ENCODE assay signal across 8 cellular contexts in the genomic region with DNA sequence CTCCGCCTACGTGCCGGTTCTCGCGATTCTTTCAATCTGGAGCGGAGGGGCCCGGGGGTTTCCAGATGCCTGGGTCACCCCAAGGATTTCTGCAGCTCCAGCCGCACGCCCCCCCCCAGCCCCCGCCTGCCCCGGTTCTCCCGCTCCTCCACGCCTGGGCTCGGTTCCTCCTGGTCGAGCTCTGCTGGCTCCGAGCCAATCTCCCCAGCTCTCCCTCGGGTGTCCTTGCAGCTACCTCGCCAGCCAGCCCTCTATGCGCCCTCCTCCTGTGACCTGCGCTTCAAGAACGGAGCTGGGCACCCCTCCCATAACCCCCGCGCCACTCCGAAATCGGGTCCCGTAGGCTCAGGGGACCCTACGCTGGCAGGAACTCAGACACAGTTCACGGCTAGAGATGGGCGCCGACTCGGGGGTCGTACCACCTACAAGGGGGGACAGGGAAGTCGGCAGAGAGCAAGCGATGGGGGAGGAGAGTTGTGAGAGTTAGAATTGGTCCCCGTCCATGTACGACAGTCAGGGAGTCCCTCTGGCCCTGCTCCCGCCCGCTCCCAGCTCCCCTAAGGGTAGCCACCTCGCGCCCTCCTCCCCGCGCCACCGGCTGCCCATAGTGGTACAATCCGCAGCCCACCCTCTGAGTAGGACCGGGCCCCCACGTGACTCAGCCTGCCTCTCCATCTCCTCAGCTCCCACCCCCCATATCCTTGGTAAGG. TPM values are rescaled to one million over a fixed set of nuclear protein-coding genes. Genes with fewer than 3 reads are reported as not detected.
DNase-seq lines count a peak whose midpoint lies in the region; ATAC-seq, FAIRE-seq and TF ChIP-seq lines count a peak whose summit lies in the region.

No MANE protein-coding gene starts in this region.

- intact Hi-C loops in posterior vena cava (cut with DNase I) = loop anchor here in 1 of 2 donors (5.0 to 10.0 kb wide), 2 partner anchors 37 to 75 kb away; a partner anchor contains a TSS

- H3K27ac Mint-ChIP-seq in memory B cell = peak overlapping the region; percentile 14

- H3K9me3 ChIP-seq in A549 (no peaks in the 10 kb centered on the region), thoracic aorta (no peaks in the 10 kb centered on the region)

- H3K4me2 ChIP-seq in A549 = peak overlapping the region; percentile 98

- no peak for TF ChIP-seq RAD21 in A549 (conservative IDR thresholded peaks at IDR 0.05 in 1 of 2, IDR thresholded peaks at IDR 0.05 in 1 of 2)

- no peak for FAIRE-seq in A549 (lab: Jason Lieb, UNC)

- H3K27me3 Mint-ChIP-seq in memory B cell = peaks cover 31% of the 10 kb centered on the region

- H3K4me3 ChIP-seq in A549 (peak overlapping the region; percentile 52), coronary artery (peak overlapping the region; percentile 61), thoracic aorta (peak overlapping the region; percentile 63)

- TF ChIP-seq EP300 in A549 (IDR thresholded peaks at IDR 0.05) = no peak

- CTCF ChIA-PET in A549 (lab: Yijun Ruan, JAX) = interaction anchor here (0.8 to 17.0 kb wide), 9 partner anchors 18 to 196 kb away, joined by 3 to 342 read pairs (median 8); a partner anchor contains a TSS

- peaks cover 6% of the 10 kb centered on the region for H3K36me3 Mint-ChIP-seq in memory B cell

- no peak for TF ChIP-seq CTCF in A549 (IDR thresholded peaks at IDR 0.05)
- no peak for TF ChIP-seq CTCF in GM20000 (IDR thresholded peaks at IDR 0.05; ENCODE audit: extremely low read depth, missing control alignments)
- no peak for TF ChIP-seq CTCF in coronary artery (IDR thresholded peaks at IDR 0.05)
- TF ChIP-seq CTCF in thoracic aorta (IDR thresholded peaks at IDR 0.05) = no peak

- H3K36me3 ChIP-seq in thoracic aorta = no peaks in the 10 kb centered on the region

- TF ChIP-seq POLR2A in A549 (IDR thresholded peaks at IDR 0.05; ENCODE audit: low read length) = no peak

- peaks cover 42% of the 10 kb centered on the region for H3K4me1 ChIP-seq in A549
- peaks cover 32 to 66% of the 10 kb centered on the region in 2 donors for H3K4me1 ChIP-seq in thoracic aorta (ENCODE audit: control insufficient read depth in 1 of 2, low read depth in 2 of 2)

- DNase-seq in A549 (ENCODE audit: low read depth in 1 of 2, low spot score in 1 of 2) = peak; percentile 39 to 55
- DNase-seq in GM20000 (ENCODE audit: low spot score) = peak; percentile 81
- no peak for DNase-seq in coronary artery (ENCODE audit: low spot score)
- peak in 1 of 2 donors; percentile 46 for DNase-seq in memory B cell (ENCODE audit: low spot score in 2 of 2)
- no peak for DNase-seq in thoracic aorta (ENCODE audit: low spot score)
- DNase-seq in posterior vena cava (ENCODE audit: low spot score) = no peak

- H3K9me3 Mint-ChIP-seq in memory B cell = no peaks in the 10 kb centered on the region

- WGBS in A549 (ENCODE audit: missing lambda C conversion rate) = 39% methylated on average over 39 of the region's 46 CpGs

- peak overlapping the region; percentile 81 for H3K4me3 Mint-ChIP-seq in memory B cell

- ATAC-seq in A549 (no peak), SK-N-SH treated with all-trans-retinoic acid at 6 μM for 48 hours (peak; percentile 40), memory B cell (ENCODE audit: low read depth) (no peak), thoracic aorta (ENCODE audit: insufficient number of reproducible peaks, low FRiP score, low read depth) (no peak), GM19455 (IDR thresholded peaks at IDR 0.05; ENCODE audit: unreplicated experiment) (no peak)

- H3K4me1 Mint-ChIP-seq in memory B cell = peaks cover 26% of the 10 kb centered on the region

- H3K27me3 ChIP-seq in thoracic aorta (replicated peaks; ENCODE audit: insufficient read depth) = peaks cover 5% of the 10 kb centered on the region

- H3K27ac ChIP-seq in A549 (peak overlapping the region; percentile 65 to 85), coronary artery (peak overlapping the region in 1 of 2 donors; percentile 0), thoracic aorta (no peak overlapping the region)

- POLR2A ChIA-PET in A549 (lab: Yijun Ruan, JAX) = interaction anchor here (0.6 to 1.4 kb wide), 4 partner anchors 8 to 46 kb away, joined by 3 to 6 read pairs (median 3); a partner anchor contains a TSS

TF ChIP-seq in A549, 52 proteins besides CTCF, POLR2A, EP300 and RAD21 (continues in another document):
- TF ChIP-seq CHD2 (IDR thresholded peaks at IDR 0.05; ENCODE audit: low read length, partially characterized antibody) (peak; percentile 86), HOXA7 (CRISPR knock-in tag; IDR thresholded peaks at IDR 0.05) (no peak), BHLHE40 (IDR thresholded peaks at IDR 0.05; ENCODE audit: low read depth, low read length) (no peak)
- TF ChIP-seq, protein P1, sequence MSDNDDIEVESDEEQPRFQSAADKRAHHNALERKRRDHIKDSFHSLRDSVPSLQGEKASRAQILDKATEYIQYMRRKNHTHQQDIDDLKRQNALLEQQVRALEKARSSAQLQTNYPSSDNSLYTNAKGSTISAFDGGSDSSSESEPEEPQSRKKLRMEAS (IDR thresholded peaks at IDR 0.05) = no peak
- TF ChIP-seq, protein P2, sequence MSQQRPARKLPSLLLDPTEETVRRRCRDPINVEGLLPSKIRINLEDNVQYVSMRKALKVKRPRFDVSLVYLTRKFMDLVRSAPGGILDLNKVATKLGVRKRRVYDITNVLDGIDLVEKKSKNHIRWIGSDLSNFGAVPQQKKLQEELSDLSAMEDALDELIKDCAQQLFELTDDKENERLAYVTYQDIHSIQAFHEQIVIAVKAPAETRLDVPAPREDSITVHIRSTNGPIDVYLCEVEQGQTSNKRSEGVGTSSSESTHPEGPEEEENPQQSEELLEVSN (IDR thresholded peaks at IDR 0.05; ENCODE audit: borderline replicate concordance, low read depth) = no peak

TF ChIP-seq in SK-N-SH treated with all-trans-retinoic acid at 6 μM for 48 hours, 23 proteins besides CTCF, POLR2A, EP300 and RAD21 (continues in another document):
- TF ChIP-seq GLIS3 (CRISPR knock-in tag; IDR thresholded peaks at IDR 0.05) (no peak), ZNF8 (CRISPR knock-in tag; IDR thresholded peaks at IDR 0.05) (no peak)
- TF ChIP-seq, protein P3, sequence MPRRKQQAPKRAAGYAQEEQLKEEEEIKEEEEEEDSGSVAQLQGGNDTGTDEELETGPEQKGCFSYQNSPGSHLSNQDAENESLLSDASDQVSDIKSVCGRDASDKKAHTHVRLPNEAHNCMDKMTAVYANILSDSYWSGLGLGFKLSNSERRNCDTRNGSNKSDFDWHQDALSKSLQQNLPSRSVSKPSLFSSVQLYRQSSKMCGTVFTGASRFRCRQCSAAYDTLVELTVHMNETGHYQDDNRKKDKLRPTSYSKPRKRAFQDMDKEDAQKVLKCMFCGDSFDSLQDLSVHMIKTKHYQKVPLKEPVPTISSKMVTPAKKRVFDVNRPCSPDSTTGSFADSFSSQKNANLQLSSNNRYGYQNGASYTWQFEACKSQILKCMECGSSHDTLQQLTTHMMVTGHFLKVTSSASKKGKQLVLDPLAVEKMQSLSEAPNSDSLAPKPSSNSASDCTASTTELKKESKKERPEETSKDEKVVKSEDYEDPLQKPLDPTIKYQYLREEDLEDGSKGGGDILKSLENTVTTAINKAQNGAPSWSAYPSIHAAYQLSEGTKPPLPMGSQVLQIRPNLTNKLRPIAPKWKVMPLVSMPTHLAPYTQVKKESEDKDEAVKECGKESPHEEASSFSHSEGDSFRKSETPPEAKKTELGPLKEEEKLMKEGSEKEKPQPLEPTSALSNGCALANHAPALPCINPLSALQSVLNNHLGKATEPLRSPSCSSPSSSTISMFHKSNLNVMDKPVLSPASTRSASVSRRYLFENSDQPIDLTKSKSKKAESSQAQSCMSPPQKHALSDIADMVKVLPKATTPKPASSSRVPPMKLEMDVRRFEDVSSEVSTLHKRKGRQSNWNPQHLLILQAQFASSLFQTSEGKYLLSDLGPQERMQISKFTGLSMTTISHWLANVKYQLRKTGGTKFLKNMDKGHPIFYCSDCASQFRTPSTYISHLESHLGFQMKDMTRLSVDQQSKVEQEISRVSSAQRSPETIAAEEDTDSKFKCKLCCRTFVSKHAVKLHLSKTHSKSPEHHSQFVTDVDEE (CRISPR knock-in tag; IDR thresholded peaks at IDR 0.05) = no peak

RNA-seq across cellular contexts. Expression of a gene that starts 1.0 kb away (rescaled TPM):
- 1.4 and 1.9 TPM in 2 replicates for polyA plus RNA-seq in A549 (2011; rRNA removed)
- 0.71 and 0.74 TPM in 2 replicates for polyA plus RNA-seq in A549 (2012; cell fraction: cytosol; rRNA removed)
- polyA plus RNA-seq in A549 (2012; cell fraction: nucleus; rRNA removed) = 3.3 and 4.8 TPM in 2 replicates
- 1.1 to 1.8 TPM (median 1.5 TPM) in 3 replicates for polyA plus RNA-seq in A549 (2017; fragmentation: RNase III; extraction: RNeasy Plus Mini Kit Qiagen cat#74134 plus additional on column Dnase treatment)
- polyA minus RNA-seq in A549 (2011; rRNA and poly(A)+ RNA removed) = 1.0 and 1.3 TPM in 2 replicates
- total RNA-seq in thoracic aorta = under 1 TPM in 1 of 2 donors, not detected in 1; 0.68 TPM
- 1 to 10 TPM; 2.7 to 3.8 TPM for total RNA-seq in posterior vena cava

RNA-seq across cellular contexts. Expression of a gene that starts 4.6 kb away (rescaled TPM):
- polyA plus RNA-seq in A549 (2011; rRNA removed) = 6.5 and 6.9 TPM in 2 replicates
- polyA plus RNA-seq in A549 (2012; cell fraction: cytosol; rRNA removed) = 10.5 and 10.6 TPM in 2 replicates
- polyA plus RNA-seq in A549 (2012; cell fraction: nucleus; rRNA removed) = 3.0 and 4.2 TPM in 2 replicates
- 6.2 to 8.4 TPM (median 8.0 TPM) in 3 replicates for polyA plus RNA-seq in A549 (2017; fragmentation: RNase III; extraction: RNeasy Plus Mini Kit Qiagen cat#74134 plus additional on column Dnase treatment)
- polyA minus RNA-seq in A549 (2011; rRNA and poly(A)+ RNA removed) = 4.1 and 5.9 TPM in 2 replicates
- 10 to 100 TPM; 11.6 to 17.6 TPM for total RNA-seq in thoracic aorta
- 10 to 100 TPM in 1 of 2 donors, 1 to 10 TPM in 1; 7.8 to 10.5 TPM for total RNA-seq in posterior vena cava

RNA-seq across cellular contexts. Expression of a gene that starts 5.0 kb away (rescaled TPM):
- polyA plus RNA-seq in A549 (2011; rRNA removed) (4.4 and 4.9 TPM in 2 replicates), A549 (2017; fragmentation: RNase III; extraction: RNeasy Plus Mini Kit Qiagen cat#74134 plus additional on column Dnase treatment) (6.5 to 8.9 TPM (median 8.1 TPM) in 3 replicates)
- polyA plus RNA-seq in A549 (2012; cell fraction: cytosol; rRNA removed) = 4.4 and 5.5 TPM in 2 replicates
- polyA plus RNA-seq in A549 (2012; cell fraction: nucleus; rRNA removed) = 13.7 and 17.9 TPM in 2 replicates
- polyA minus RNA-seq in A549 (2011; rRNA and poly(A)+ RNA removed) = 5.5 and 6.2 TPM in 2 replicates
- total RNA-seq in thoracic aorta (1 to 10 TPM; 7.7 to 9.7 TPM), posterior vena cava (1 to 10 TPM; 1.8 to 3.0 TPM)

RNA-seq across cellular contexts. Expression of a gene that starts 11.6 kb away (rescaled TPM):
- polyA plus RNA-seq in A549 (2011; rRNA removed) (not detected in 2 replicates), A549 (2017; fragmentation: RNase III; extraction: RNeasy Plus Mini Kit Qiagen cat#74134 plus additional on column Dnase treatment) (not detected in 3 replicates)
- polyA plus RNA-seq in A549 (2012; cell fraction: cytosol; rRNA removed) = not detected in 2 replicates
- not detected in 2 replicates for polyA plus RNA-seq in A549 (2012; cell fraction: nucleus; rRNA removed)
- polyA minus RNA-seq in A549 (2011; rRNA and poly(A)+ RNA removed) = not detected in 2 replicates
- total RNA-seq in thoracic aorta (not detected), posterior vena cava (not detected)

RNA-seq across cellular contexts. Expression of a gene that starts 14.9 kb away (rescaled TPM):
- polyA plus RNA-seq in A549 (2011; rRNA removed) (not detected in 2 replicates), A549 (2017; fragmentation: RNase III; extraction: RNeasy Plus Mini Kit Qiagen cat#74134 plus additional on column Dnase treatment) (not detected in 3 replicates)
- 0.03 TPM in 1 of 2 replicates, not detected in the other for polyA plus RNA-seq in A549 (2012; cell fraction: cytosol; rRNA removed)
- polyA plus RNA-seq in A549 (2012; cell fraction: nucleus; rRNA removed) = 0.10 and 0.12 TPM in 2 replicates
- polyA minus RNA-seq in A549 (2011; rRNA and poly(A)+ RNA removed) = not detected in 2 replicates
- total RNA-seq in thoracic aorta (not detected), posterior vena cava (not detected)

Comparison
In these comparisons a context has a peak if more than half of its experiments do, and no peak if none do; other contexts are left out.
1. DNase-seq: peak in A549 (2 of 2) and GM20000 (single experiment); none in coronary artery (single experiment), thoracic aorta (single experiment) and posterior vena cava (single experiment).
2. H3K27ac ChIP-seq: peak in A549 (2 of 2); none in thoracic aorta (0 of 2).
3. Peak in every context shown above with its lines, with median percentiles within 50 percentile points of each other: H3K4me3 ChIP-seq.